In the genomic region with DNA sequence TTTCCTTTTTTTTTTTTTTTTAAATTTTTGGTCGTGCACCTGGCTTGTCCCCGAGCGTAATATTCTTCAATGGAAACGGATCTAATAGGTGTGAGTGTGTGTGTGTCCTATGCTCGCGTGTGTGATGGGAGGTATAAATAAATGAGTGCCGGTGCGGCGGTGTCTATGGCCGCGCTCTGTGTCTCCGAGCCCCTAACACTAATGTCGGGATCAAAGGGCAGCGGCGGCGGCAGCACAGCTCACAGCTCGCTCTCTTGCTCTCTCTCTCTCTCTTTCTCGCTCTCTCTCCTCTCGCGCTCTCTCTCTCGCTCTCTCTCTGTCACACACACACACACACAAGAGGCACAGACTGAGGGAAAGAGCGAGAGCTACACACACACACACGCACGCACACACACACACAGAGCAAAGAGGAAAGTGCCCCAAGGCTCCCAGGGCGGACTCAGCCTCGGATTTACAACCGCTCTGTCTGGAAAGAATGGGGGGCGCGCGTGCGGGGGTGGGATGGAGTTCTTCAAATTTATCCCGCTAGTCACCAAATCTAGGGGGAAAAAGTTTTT, we compare ENCODE assay signal across 8 cellular contexts. TPM values are rescaled to one million over a fixed set of nuclear protein-coding genes. Genes with fewer than 3 reads are reported as not detected.
DNase-seq lines count a peak whose midpoint lies in the region; ATAC-seq, FAIRE-seq and TF ChIP-seq lines count a peak whose summit lies in the region.

A gene with protein sequence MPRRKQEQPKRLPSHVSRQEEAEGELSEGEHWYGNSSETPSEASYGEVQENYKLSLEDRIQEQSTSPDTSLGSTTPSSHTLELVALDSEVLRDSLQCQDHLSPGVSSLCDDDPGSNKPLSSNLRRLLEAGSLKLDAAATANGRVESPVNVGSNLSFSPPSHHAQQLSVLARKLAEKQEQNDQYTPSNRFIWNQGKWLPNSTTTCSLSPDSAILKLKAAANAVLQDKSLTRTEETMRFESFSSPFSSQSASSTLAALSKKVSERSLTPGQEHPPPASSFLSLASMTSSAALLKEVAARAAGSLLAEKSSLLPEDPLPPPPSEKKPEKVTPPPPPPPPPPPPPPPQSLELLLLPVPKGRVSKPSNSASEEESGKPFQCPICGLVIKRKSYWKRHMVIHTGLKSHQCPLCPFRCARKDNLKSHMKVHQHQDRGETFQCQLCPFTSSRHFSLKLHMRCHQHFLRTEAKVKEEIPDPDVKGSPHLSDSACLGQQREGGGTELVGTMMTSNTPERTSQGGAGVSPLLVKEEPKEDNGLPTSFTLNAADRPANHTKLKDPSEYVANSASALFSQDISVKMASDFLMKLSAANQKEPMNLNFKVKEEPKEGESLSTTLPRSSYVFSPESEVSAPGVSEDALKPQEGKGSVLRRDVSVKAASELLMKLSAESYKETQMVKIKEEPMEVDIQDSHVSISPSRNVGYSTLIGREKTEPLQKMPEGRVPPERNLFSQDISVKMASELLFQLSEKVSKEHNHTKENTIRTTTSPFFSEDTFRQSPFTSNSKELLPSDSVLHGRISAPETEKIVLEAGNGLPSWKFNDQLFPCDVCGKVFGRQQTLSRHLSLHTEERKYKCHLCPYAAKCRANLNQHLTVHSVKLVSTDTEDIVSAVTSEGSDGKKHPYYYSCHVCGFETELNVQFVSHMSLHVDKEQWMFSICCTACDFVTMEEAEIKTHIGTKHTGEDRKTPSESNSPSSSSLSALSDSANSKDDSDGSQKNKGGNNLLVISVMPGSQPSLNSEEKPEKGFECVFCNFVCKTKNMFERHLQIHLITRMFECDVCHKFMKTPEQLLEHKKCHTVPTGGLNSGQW (minus strand): TSS at position 206 of the 560 bp plus-strand sequence. CDS start 416 bp downstream, outside the sequence.

- no peak for FAIRE-seq in astrocyte (lab: Jason Lieb, UNC)

- H4K20me1 ChIP-seq in astrocyte (ENCODE audit: insufficient read depth, low read length), result peaks cover 9% of the 10 kb centered on the region

- no peaks in the 10 kb centered on the region for H3K27me3 Mint-ChIP-seq in astrocyte (ENCODE audit: low read depth, unreplicated experiment)

- H3K4me3 ChIP-seq in astrocyte (ENCODE audit: insufficient read depth, low read depth, low read length) (peak within 1 kb of the TSS; percentile 99), rectal smooth muscle tissue (ENCODE audit: low read length) (peak within 1 kb of the TSS; percentile 89)

- peaks cover 34% of the 10 kb centered on the region for H3K79me2 ChIP-seq in astrocyte (ENCODE audit: insufficient read depth, low read length)

- H3K4me1 Mint-ChIP-seq in astrocyte (ENCODE audit: low read depth, unreplicated experiment), result peaks cover 26% of the 10 kb centered on the region

- H3K27me3 ChIP-seq in astrocyte (ENCODE audit: insufficient read depth, low read length), result no peaks in the 10 kb centered on the region
- H3K27me3 ChIP-seq in rectal smooth muscle tissue (ENCODE audit: control insufficient read depth, insufficient read depth, low read length), result no peaks in the 10 kb centered on the region

- no peaks in the 10 kb centered on the region for H3K9me3 Mint-ChIP-seq in astrocyte (ENCODE audit: unreplicated experiment)

- peak within 1 kb of the TSS; percentile 94 for H2AFZ ChIP-seq in astrocyte (ENCODE audit: low read depth, low read length)

- peak within 1 kb of the TSS; percentile 99 for H3K4me3 Mint-ChIP-seq in astrocyte (ENCODE audit: unreplicated experiment)

- H3K27ac ChIP-seq in astrocyte (ENCODE audit: low read depth, low read length) (peak within 1 kb of the TSS; percentile 97), rectal smooth muscle tissue (ENCODE audit: low read depth, low read length) (peak within 1 kb of the TSS; percentile 95)

- H3K9ac ChIP-seq in astrocyte (ENCODE audit: low read length), result peak within 1 kb of the TSS; percentile 99
- H3K9ac ChIP-seq in rectal smooth muscle tissue (ENCODE audit: low read length), result peak within 1 kb of the TSS; percentile 63

- peak; percentile 30 for ATAC-seq in GM21390 (IDR thresholded peaks at IDR 0.05; ENCODE audit: unreplicated experiment)

- peak within 1 kb of the TSS; percentile 100 for H3K27ac Mint-ChIP-seq in astrocyte (ENCODE audit: unreplicated experiment)

- no peaks in the 10 kb centered on the region for H3K9me3 ChIP-seq in astrocyte (ENCODE audit: insufficient read depth, low read depth, low read length)

- no peak for TF ChIP-seq CTCF in astrocyte (IDR thresholded peaks at IDR 0.05; ENCODE audit: insufficient read depth, low read depth, low read length)

- H3K36me3 Mint-ChIP-seq in astrocyte (ENCODE audit: low read depth, unreplicated experiment), result no peaks in the 10 kb centered on the region

- H3K4me2 ChIP-seq in astrocyte (ENCODE audit: low read length), result peak within 1 kb of the TSS; percentile 97

- H3K36me3 ChIP-seq in astrocyte (ENCODE audit: insufficient read depth, low read length), result no peaks in the 10 kb centered on the region
- no peaks in the 10 kb centered on the region for H3K36me3 ChIP-seq in rectal smooth muscle tissue (ENCODE audit: control insufficient read depth, insufficient read depth, low read length)

- peaks cover 23% of the 10 kb centered on the region for H3K4me1 ChIP-seq in astrocyte (ENCODE audit: insufficient read depth, low read length)
- peaks cover 7% of the 10 kb centered on the region for H3K4me1 ChIP-seq in rectal smooth muscle tissue (ENCODE audit: control insufficient read depth, insufficient read depth, low read length)

- DNase-seq in DMS 273 (lab: John Stamatoyannopoulos, UW; ENCODE audit: unreplicated experiment) (peak; percentile 62), Kasumi-1 (lab: John Stamatoyannopoulos, UW) (peak; percentile 92), T-helper 1 cell (peak; percentile 44 to 83 (median 55)), astrocyte (ENCODE audit: low read depth) (peak; percentile 88), hepatic stellate cell (ENCODE audit: low spot score) (peak; percentile 31), GF-D8 (lab: John Stamatoyannopoulos, UW) (no peak)

RNA-seq across cellular contexts. Expression of the gene that starts here (rescaled TPM):
- 35.7 and 39.7 TPM in 2 replicates for total RNA-seq in astrocyte
